Comparison of ENCODE assay signal across 1 cellular context in genomic region chr7:32937344-32938174, GRCh38.
TF ChIP-seq lines count a peak whose summit lies in the region.

No MANE protein-coding gene starts in this region.

TF ChIP-seq in HEK293, 187 proteins besides CTCF, POLR2A, EP300 and RAD21 (continued from another document and continues in another):
- TF ChIP-seq ZBTB10 (tag by site-specific recombination; IDR thresholded peaks at IDR 0.05) (no peak), ZNF132 (tag by site-specific recombination; IDR thresholded peaks at IDR 0.05; ENCODE audit: borderline replicate concordance) (no peak), ZNF175 (tag by site-specific recombination; IDR thresholded peaks at IDR 0.05) (no peak), ZNF19 (tag by site-specific recombination; IDR thresholded peaks at IDR 0.05; ENCODE audit: low read depth) (no peak), ZFP37 (tag by site-specific recombination; IDR thresholded peaks at IDR 0.05) (no peak), ZNF660 (tag by site-specific recombination; IDR thresholded peaks at IDR 0.05) (peak; percentile 68; the same call in 1 of the 2 replicates), BCL11B (tag by site-specific recombination; IDR thresholded peaks at IDR 0.05; ENCODE audit: low read depth) (no peak), ZNF530 (tag by site-specific recombination; IDR thresholded peaks at IDR 0.05; ENCODE audit: low read depth) (no peak), ZNF571 (tag by site-specific recombination; IDR thresholded peaks at IDR 0.05) (no peak), KLF10 (tag by site-specific recombination; IDR thresholded peaks at IDR 0.05) (peak; percentile 73; the same call in 1 of the 2 replicates), ZNF561 (tag by site-specific recombination; IDR thresholded peaks at IDR 0.05; ENCODE audit: borderline replicate concordance) (peak; percentile 71), ZEB2 (tag by site-specific recombination; IDR thresholded peaks at IDR 0.05) (0 out of 2 replicates have a peak, but pooled peaks have one; percentile 21), ZNF664 (tag by site-specific recombination; IDR thresholded peaks at IDR 0.05) (no peak), SP7 (tag by site-specific recombination; IDR thresholded peaks at IDR 0.05) (peak; percentile 48), WT1 (tag by site-specific recombination; IDR thresholded peaks at IDR 0.05) (peak; percentile 59), ZXDB (tag by site-specific recombination; IDR thresholded peaks at IDR 0.05) (peak; percentile 46; the same call in 1 of the 2 replicates), ZNF623 (tag by site-specific recombination; IDR thresholded peaks at IDR 0.05) (no peak), GLI2 (tag by site-specific recombination; IDR thresholded peaks at IDR 0.05; ENCODE audit: borderline replicate concordance, low read depth) (no peak), BCL11A (tag by site-specific recombination; IDR thresholded peaks at IDR 0.05; ENCODE audit: low read depth) (no peak), ZNF513 (tag by site-specific recombination; IDR thresholded peaks at IDR 0.05) (0 out of 2 replicates have a peak, but pooled peaks have one; percentile 11), ZNF157 (tag by site-specific recombination; IDR thresholded peaks at IDR 0.05) (no peak), ZNF548 (tag by site-specific recombination; IDR thresholded peaks at IDR 0.05) (no peak), ZBTB48 (tag by site-specific recombination; IDR thresholded peaks at IDR 0.05) (0 out of 2 replicates have a peak, but pooled peaks have one; percentile 22), ZSCAN4 (tag by site-specific recombination; IDR thresholded peaks at IDR 0.05) (no peak), TRIM28 (IDR thresholded peaks at IDR 0.05; ENCODE audit: borderline replicate concordance, low read length) (peak; percentile 17; the same call in 1 of the 2 replicates), ZNF768 (tag by site-specific recombination; IDR thresholded peaks at IDR 0.05) (no peak), ELK4 (IDR thresholded peaks at IDR 0.05; ENCODE audit: borderline replicate concordance, low read depth, low read length) (no peak)
- TF ChIP-seq, protein P1, sequence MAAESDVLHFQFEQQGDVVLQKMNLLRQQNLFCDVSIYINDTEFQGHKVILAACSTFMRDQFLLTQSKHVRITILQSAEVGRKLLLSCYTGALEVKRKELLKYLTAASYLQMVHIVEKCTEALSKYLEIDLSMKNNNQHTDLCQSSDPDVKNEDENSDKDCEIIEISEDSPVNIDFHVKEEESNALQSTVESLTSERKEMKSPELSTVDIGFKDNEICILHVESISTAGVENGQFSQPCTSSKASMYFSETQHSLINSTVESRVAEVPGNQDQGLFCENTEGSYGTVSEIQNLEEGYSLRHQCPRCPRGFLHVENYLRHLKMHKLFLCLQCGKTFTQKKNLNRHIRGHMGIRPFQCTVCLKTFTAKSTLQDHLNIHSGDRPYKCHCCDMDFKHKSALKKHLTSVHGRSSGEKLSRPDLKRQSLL (tag by site-specific recombination; IDR thresholded peaks at IDR 0.05): no peak
- TF ChIP-seq, protein P2, sequence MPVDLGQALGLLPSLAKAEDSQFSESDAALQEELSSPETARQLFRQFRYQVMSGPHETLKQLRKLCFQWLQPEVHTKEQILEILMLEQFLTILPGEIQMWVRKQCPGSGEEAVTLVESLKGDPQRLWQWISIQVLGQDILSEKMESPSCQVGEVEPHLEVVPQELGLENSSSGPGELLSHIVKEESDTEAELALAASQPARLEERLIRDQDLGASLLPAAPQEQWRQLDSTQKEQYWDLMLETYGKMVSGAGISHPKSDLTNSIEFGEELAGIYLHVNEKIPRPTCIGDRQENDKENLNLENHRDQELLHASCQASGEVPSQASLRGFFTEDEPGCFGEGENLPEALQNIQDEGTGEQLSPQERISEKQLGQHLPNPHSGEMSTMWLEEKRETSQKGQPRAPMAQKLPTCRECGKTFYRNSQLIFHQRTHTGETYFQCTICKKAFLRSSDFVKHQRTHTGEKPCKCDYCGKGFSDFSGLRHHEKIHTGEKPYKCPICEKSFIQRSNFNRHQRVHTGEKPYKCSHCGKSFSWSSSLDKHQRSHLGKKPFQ (tag by site-specific recombination; IDR thresholded peaks at IDR 0.05): no peak
- TF ChIP-seq, protein P3, sequence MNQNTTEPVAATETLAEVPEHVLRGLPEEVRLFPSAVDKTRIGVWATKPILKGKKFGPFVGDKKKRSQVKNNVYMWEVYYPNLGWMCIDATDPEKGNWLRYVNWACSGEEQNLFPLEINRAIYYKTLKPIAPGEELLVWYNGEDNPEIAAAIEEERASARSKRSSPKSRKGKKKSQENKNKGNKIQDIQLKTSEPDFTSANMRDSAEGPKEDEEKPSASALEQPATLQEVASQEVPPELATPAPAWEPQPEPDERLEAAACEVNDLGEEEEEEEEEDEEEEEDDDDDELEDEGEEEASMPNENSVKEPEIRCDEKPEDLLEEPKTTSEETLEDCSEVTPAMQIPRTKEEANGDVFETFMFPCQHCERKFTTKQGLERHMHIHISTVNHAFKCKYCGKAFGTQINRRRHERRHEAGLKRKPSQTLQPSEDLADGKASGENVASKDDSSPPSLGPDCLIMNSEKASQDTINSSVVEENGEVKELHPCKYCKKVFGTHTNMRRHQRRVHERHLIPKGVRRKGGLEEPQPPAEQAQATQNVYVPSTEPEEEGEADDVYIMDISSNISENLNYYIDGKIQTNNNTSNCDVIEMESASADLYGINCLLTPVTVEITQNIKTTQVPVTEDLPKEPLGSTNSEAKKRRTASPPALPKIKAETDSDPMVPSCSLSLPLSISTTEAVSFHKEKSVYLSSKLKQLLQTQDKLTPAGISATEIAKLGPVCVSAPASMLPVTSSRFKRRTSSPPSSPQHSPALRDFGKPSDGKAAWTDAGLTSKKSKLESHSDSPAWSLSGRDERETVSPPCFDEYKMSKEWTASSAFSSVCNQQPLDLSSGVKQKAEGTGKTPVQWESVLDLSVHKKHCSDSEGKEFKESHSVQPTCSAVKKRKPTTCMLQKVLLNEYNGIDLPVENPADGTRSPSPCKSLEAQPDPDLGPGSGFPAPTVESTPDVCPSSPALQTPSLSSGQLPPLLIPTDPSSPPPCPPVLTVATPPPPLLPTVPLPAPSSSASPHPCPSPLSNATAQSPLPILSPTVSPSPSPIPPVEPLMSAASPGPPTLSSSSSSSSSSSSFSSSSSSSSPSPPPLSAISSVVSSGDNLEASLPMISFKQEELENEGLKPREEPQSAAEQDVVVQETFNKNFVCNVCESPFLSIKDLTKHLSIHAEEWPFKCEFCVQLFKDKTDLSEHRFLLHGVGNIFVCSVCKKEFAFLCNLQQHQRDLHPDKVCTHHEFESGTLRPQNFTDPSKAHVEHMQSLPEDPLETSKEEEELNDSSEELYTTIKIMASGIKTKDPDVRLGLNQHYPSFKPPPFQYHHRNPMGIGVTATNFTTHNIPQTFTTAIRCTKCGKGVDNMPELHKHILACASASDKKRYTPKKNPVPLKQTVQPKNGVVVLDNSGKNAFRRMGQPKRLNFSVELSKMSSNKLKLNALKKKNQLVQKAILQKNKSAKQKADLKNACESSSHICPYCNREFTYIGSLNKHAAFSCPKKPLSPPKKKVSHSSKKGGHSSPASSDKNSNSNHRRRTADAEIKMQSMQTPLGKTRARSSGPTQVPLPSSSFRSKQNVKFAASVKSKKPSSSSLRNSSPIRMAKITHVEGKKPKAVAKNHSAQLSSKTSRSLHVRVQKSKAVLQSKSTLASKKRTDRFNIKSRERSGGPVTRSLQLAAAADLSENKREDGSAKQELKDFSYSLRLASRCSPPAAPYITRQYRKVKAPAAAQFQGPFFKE (tag by site-specific recombination; IDR thresholded peaks at IDR 0.05; ENCODE audit: borderline replicate concordance): no peak
- TF ChIP-seq, protein P4, sequence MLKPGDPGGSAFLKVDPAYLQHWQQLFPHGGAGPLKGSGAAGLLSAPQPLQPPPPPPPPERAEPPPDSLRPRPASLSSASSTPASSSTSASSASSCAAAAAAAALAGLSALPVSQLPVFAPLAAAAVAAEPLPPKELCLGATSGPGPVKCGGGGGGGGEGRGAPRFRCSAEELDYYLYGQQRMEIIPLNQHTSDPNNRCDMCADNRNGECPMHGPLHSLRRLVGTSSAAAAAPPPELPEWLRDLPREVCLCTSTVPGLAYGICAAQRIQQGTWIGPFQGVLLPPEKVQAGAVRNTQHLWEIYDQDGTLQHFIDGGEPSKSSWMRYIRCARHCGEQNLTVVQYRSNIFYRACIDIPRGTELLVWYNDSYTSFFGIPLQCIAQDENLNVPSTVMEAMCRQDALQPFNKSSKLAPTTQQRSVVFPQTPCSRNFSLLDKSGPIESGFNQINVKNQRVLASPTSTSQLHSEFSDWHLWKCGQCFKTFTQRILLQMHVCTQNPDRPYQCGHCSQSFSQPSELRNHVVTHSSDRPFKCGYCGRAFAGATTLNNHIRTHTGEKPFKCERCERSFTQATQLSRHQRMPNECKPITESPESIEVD (tag by site-specific recombination; IDR thresholded peaks at IDR 0.05): peak; percentile 39; the same call in 1 of the 2 replicates
- TF ChIP-seq, protein P5, sequence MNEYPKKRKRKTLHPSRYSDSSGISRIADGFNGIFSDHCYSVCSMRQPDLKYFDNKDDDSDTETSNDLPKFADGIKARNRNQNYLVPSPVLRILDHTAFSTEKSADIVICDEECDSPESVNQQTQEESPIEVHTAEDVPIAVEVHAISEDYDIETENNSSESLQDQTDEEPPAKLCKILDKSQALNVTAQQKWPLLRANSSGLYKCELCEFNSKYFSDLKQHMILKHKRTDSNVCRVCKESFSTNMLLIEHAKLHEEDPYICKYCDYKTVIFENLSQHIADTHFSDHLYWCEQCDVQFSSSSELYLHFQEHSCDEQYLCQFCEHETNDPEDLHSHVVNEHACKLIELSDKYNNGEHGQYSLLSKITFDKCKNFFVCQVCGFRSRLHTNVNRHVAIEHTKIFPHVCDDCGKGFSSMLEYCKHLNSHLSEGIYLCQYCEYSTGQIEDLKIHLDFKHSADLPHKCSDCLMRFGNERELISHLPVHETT (tag by site-specific recombination; IDR thresholded peaks at IDR 0.05): no peak
- TF ChIP-seq, protein P6, sequence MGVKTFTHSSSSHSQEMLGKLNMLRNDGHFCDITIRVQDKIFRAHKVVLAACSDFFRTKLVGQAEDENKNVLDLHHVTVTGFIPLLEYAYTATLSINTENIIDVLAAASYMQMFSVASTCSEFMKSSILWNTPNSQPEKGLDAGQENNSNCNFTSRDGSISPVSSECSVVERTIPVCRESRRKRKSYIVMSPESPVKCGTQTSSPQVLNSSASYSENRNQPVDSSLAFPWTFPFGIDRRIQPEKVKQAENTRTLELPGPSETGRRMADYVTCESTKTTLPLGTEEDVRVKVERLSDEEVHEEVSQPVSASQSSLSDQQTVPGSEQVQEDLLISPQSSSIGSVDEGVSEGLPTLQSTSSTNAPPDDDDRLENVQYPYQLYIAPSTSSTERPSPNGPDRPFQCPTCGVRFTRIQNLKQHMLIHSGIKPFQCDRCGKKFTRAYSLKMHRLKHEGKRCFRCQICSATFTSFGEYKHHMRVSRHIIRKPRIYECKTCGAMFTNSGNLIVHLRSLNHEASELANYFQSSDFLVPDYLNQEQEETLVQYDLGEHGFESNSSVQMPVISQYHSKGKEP (tag by site-specific recombination; IDR thresholded peaks at IDR 0.05): peak; percentile 86
- TF ChIP-seq, protein P7, sequence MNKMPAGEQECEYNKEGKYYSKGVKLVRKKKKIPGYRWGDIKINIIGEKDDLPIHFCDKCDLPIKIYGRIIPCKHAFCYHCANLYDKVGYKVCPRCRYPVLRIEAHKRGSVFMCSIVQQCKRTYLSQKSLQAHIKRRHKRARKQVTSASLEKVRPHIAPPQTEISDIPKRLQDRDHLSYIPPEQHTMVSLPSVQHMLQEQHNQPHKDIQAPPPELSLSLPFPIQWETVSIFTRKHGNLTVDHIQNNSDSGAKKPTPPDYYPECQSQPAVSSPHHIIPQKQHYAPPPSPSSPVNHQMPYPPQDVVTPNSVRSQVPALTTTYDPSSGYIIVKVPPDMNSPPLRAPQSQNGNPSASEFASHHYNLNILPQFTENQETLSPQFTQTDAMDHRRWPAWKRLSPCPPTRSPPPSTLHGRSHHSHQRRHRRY (tag by site-specific recombination; IDR thresholded peaks at IDR 0.05): no peak
